24 cellular contexts compared by ENCODE assay signal in genomic region chr7:73312831-73313520, GRCh38. TPM values are rescaled to one million over a fixed set of nuclear protein-coding genes. Genes with fewer than 3 reads are reported as not detected.
DNase-seq lines count a peak whose midpoint lies in the region; ATAC-seq and TF ChIP-seq lines count a peak whose summit lies in the region.
"Had no signal": no experiment of that assay in that cellular context is flagged by ENCODE, and none has a peak within 500 bp of the region (broad histone marks: within the 10 kb centered on the region; RNA-seq: fewer than 3 reads in every experiment).

No MANE protein-coding gene starts in this region.

- H3K4me3 Mint-ChIP-seq in WTC11: no peak overlapping the region
- no peak overlapping the region for H3K4me3 Mint-ChIP-seq in osteocyte (ENCODE audit: unreplicated experiment)
- H3K4me3 Mint-ChIP-seq: CD14-positive monocyte; CD4-positive, alpha-beta T cell; CD8-positive, alpha-beta memory T cell; HFFc6 had no signal

- no peak overlapping the region for H2BK120ac ChIP-seq in neuronal stem cell (ENCODE audit: low read depth, low read length)

- no peaks in the 10 kb centered on the region for H4K20me1 ChIP-seq in SK-N-SH (ENCODE audit: insufficient read depth)

- peak overlapping the region; percentile 53 for H4K91ac ChIP-seq in neuronal stem cell (ENCODE audit: low read depth, low read length, poor library complexity)

- TF ChIP-seq RAD21 in SK-N-SH (IDR thresholded peaks at IDR 0.05; ENCODE audit: low read length): no peak

- H3K27me3 Mint-ChIP-seq in WTC11 (ENCODE audit: low read depth): peaks cover 16% of the 10 kb centered on the region
- no peaks in the 10 kb centered on the region for H3K27me3 Mint-ChIP-seq in osteocyte (ENCODE audit: unreplicated experiment)
- H3K27me3 Mint-ChIP-seq: CD4-positive, alpha-beta T cell had no signal

- no peak overlapping the region for H3K4me3 ChIP-seq in SK-N-SH (ENCODE audit: low read depth in 2 of 2, low read length in 1 of 2)
- H3K4me3 ChIP-seq in neuronal stem cell (ENCODE audit: low read length in 2 of 2): no peak overlapping the region
- H3K4me3 ChIP-seq: BLaER1 treated with 17β-estradiol and CSF1 and Interleukin-3, amounts not matched to agents 10 nM and 100 nM; GM12878; GM23248; HAP-1 had no signal

- peak overlapping the region; percentile 75 for H2AK5ac ChIP-seq in neuronal stem cell (ENCODE audit: low read depth, low read length)

- peaks cover 0 to 5% of the 10 kb centered on the region in 2 experiments; a peak in 1 of 4 replicates for H3K4me1 ChIP-seq in SK-N-SH (ENCODE audit: control insufficient read depth in 1 of 2, insufficient read depth in 2 of 2, low read depth in 1 of 2, low read length in 1 of 2)
- peaks cover 0 to under 1% of the 10 kb centered on the region in 2 donors for H3K4me1 ChIP-seq in neuronal stem cell (ENCODE audit: control insufficient read depth in 2 of 2, insufficient read depth in 1 of 2, low read depth in 1 of 2, low read length in 2 of 2)
- H3K4me1 ChIP-seq: BE2C, HAP-1 had no signal

- TF ChIP-seq EP300 in SK-N-SH (IDR thresholded peaks at IDR 0.05; ENCODE audit: borderline replicate concordance in 1 of 2, low read depth in 1 of 2, low read length in 1 of 2): no peak

- H3K23ac ChIP-seq in neuronal stem cell (ENCODE audit: low read depth, low read length, poor library complexity): no peak overlapping the region

- ATAC-seq in SK-N-SH treated with all-trans-retinoic acid at 6 μM for 48 hours (no peak), WTC11 (no peak)
- ATAC-seq: GM12878 had no signal

- H3K36me3 ChIP-seq in SK-N-SH (replicated peaks in 1 of 2; ENCODE audit: control insufficient read depth in 1 of 2, insufficient read depth in 2 of 2, low read length in 1 of 2): no peaks in the 10 kb centered on the region
- no peaks in the 10 kb centered on the region for H3K36me3 ChIP-seq in neuronal stem cell (replicated peaks in 1 of 2; ENCODE audit: control insufficient read depth in 2 of 2, insufficient read depth in 2 of 2, low read length in 2 of 2)
- H3K36me3 ChIP-seq: BE2C; BLaER1 treated with 17β-estradiol and CSF1 and Interleukin-3, amounts not matched to agents 10 nM and 100 nM; HAP-1 had no signal

- H3K4me2 ChIP-seq in SK-N-SH (no peak overlapping the region), neuronal stem cell (ENCODE audit: insufficient read depth, low read length, poor library complexity, severe bottlenecking) (no peak overlapping the region)
- H3K4me2 ChIP-seq: BLaER1 treated with 17β-estradiol and CSF1 and Interleukin-3, amounts not matched to agents 10 nM and 100 nM had no signal

- no peak overlapping the region for H2BK5ac ChIP-seq in neuronal stem cell (ENCODE audit: low read length)

- H3K27ac ChIP-seq in SK-N-SH (ENCODE audit: low read depth in 2 of 2, low read length in 1 of 2) (no peak overlapping the region), neuronal stem cell (replicated peaks; ENCODE audit: low read length) (no peak overlapping the region)
- H3K27ac ChIP-seq: 22Rv1; BLaER1 treated with 17β-estradiol and CSF1 and Interleukin-3, amounts not matched to agents 10 nM and 100 nM; GM23248 had no signal

- no peak overlapping the region for H3K4ac ChIP-seq in neuronal stem cell (ENCODE audit: low read length)

- no peaks in the 10 kb centered on the region for H3K9me3 ChIP-seq in SK-N-SH
- H3K9me3 ChIP-seq in neuronal stem cell (replicated peaks in 1 of 2; ENCODE audit: control insufficient read depth in 2 of 2, insufficient read depth in 1 of 2, low read depth in 1 of 2, low read length in 2 of 2): no peaks in the 10 kb centered on the region
- H3K9me3 ChIP-seq: BE2C; BLaER1 treated with 17β-estradiol and CSF1 and Interleukin-3, amounts not matched to agents 10 nM and 100 nM; HAP-1 had no signal

- no peaks in the 10 kb centered on the region for H3K27me3 ChIP-seq in SK-N-SH (ENCODE audit: insufficient read depth)
- H3K27me3 ChIP-seq in neuronal stem cell (ENCODE audit: control insufficient read depth in 3 of 3, insufficient read depth in 3 of 3, low read depth in 1 of 3, low read length in 3 of 3): no peaks in the 10 kb centered on the region
- H3K27me3 ChIP-seq: BE2C; BLaER1 treated with 17β-estradiol and CSF1 and Interleukin-3, amounts not matched to agents 10 nM and 100 nM had no signal

- peaks cover 18% of the 10 kb centered on the region; the same call in 1 of the 2 replicates for H3K79me2 ChIP-seq in SK-N-SH (ENCODE audit: insufficient read depth)

- H2AFZ ChIP-seq in SK-N-SH (ENCODE audit: low read depth) (no peak overlapping the region), neuronal stem cell (ENCODE audit: low read length) (no peak overlapping the region)
- H2AFZ ChIP-seq: GM23248 had no signal

- H3K9me3 Mint-ChIP-seq in WTC11: no peaks in the 10 kb centered on the region
- no peaks in the 10 kb centered on the region for H3K9me3 Mint-ChIP-seq in osteocyte (ENCODE audit: unreplicated experiment)
- H3K9me3 Mint-ChIP-seq: CD14-positive monocyte; CD4-positive, alpha-beta T cell; CD8-positive, alpha-beta memory T cell; HFFc6 had no signal

- CTCF ChIA-PET in SK-N-SH (lab: Yijun Ruan, JAX): interaction anchor here (4.0 to 4.3 kb wide), 2 partner anchors 11 to 139 kb away, joined by 18 to 24 read pairs; no protein-coding TSS in a partner anchor
- CTCF ChIA-PET in WTC11 (lab: Charles Lee): interaction anchor here (0.5 kb wide), 1 partner anchor 273 kb away, joined by 3 read pairs; no protein-coding TSS in a partner anchor

- DNase-seq in SK-N-SH (peak; percentile 35), WTC11 (ENCODE audit: low spot score) (peak; percentile 11), neuronal stem cell (ENCODE audit: low spot score) (no peak), AG20443 (ENCODE audit: low spot score) (no peak), osteocyte (ENCODE audit: extremely low spot score, unreplicated experiment) (no peak), NCI-H2196 treated with DMSO at 0.1 percent for 48 hours (lab: John Stamatoyannopoulos, UW; ENCODE audit: unreplicated experiment) (no peak)
- DNase-seq: AML-193; BE2C; CD4-positive, alpha-beta T cell; CD8-positive, alpha-beta memory T cell; DMS 273 treated with DMSO at 0.1 percent for 48 hours; DMS79; EL; GDM1; GM23248; HFFc6 had no signal

- peaks cover 3% of the 10 kb centered on the region for H3K4me1 Mint-ChIP-seq in WTC11
- peaks cover 9% of the 10 kb centered on the region for H3K4me1 Mint-ChIP-seq in osteocyte (ENCODE audit: unreplicated experiment)

- peaks cover 14% of the 10 kb centered on the region for H3K79me1 ChIP-seq in neuronal stem cell (ENCODE audit: low read depth, low read length)

- 95% methylated on average over 38 of the region's 48 CpGs for WGBS in SK-N-SH (ENCODE audit: low lambda C conversion rate)
- no CpG with 5 or more reads among the region's 48 CpGs for WGBS in neuronal stem cell (ENCODE audit: extremely low coverage in 2 of 2, insufficient read length in 2 of 2, insufficient replicate concordance in 1 of 2), 2 donors

- no peak for TF ChIP-seq CTCF in SK-N-SH (IDR thresholded peaks at IDR 0.05)
- no peak for TF ChIP-seq CTCF in WTC11 (IDR thresholded peaks at IDR 0.05)
- no peak for TF ChIP-seq CTCF in osteocyte (IDR thresholded peaks at IDR 0.05)

- POLR2A ChIA-PET in SK-N-SH (lab: Yijun Ruan, JAX): no interaction called here
- POLR2A ChIA-PET in WTC11 (lab: Charles Lee): no interaction called here

- H3K14ac ChIP-seq in neuronal stem cell (ENCODE audit: low read length): peak overlapping the region; percentile 98

- 0 out of 2 replicates have a peak, but pooled peaks cover 3% of the 10 kb centered on the region for H3K36me3 Mint-ChIP-seq in WTC11
- H3K36me3 Mint-ChIP-seq in osteocyte (ENCODE audit: unreplicated experiment): no peaks in the 10 kb centered on the region
- H3K36me3 Mint-ChIP-seq: CD14-positive monocyte had no signal

- H3K9ac ChIP-seq in SK-N-SH (no peak overlapping the region), neuronal stem cell (ENCODE audit: low read depth, low read length, poor library complexity) (peak overlapping the region; percentile 4)
- H3K9ac ChIP-seq: BLaER1 treated with 17β-estradiol and CSF1 and Interleukin-3, amounts not matched to agents 10 nM and 100 nM; GM23248 had no signal

- no peak overlapping the region for H4K8ac ChIP-seq in neuronal stem cell (ENCODE audit: low read depth, low read length)

- H3F3A ChIP-seq in SK-N-SH (replicated peaks; ENCODE audit: insufficient read depth): no peaks in the 10 kb centered on the region

- no peaks in the 10 kb centered on the region for H3K9me2 ChIP-seq in SK-N-SH

- H2BK12ac ChIP-seq in neuronal stem cell (ENCODE audit: low read length): peak overlapping the region; percentile 46

- H2BK15ac ChIP-seq in neuronal stem cell (ENCODE audit: low read length): peak overlapping the region; percentile 81

- peak overlapping the region; percentile 64 for H3K18ac ChIP-seq in neuronal stem cell (ENCODE audit: low read length)

- H3K27ac Mint-ChIP-seq in WTC11: no peak overlapping the region
- no peak overlapping the region for H3K27ac Mint-ChIP-seq in osteocyte (ENCODE audit: unreplicated experiment)
- H3K27ac Mint-ChIP-seq: CD14-positive monocyte; CD4-positive, alpha-beta T cell; HFFc6 had no signal

TF ChIP-seq in SK-N-SH, 30 proteins besides CTCF, POLR2A, EP300 and RAD21 (continues in another document):
- no peak for TF ChIP-seq TEAD4 (IDR thresholded peaks at IDR 0.05; ENCODE audit: borderline replicate concordance, insufficient read depth)
- no peak for TF ChIP-seq FOXM1 (IDR thresholded peaks at IDR 0.05; ENCODE audit: low read depth)

TF ChIP-seq in WTC11, 78 proteins besides CTCF, POLR2A, EP300 and RAD21 (continues in another document):
- no peak for TF ChIP-seq KAT7 (CRISPR knock-in tag; IDR thresholded peaks at IDR 0.05; ENCODE audit: borderline replicate concordance)

RNA-seq across cellular contexts. Expression of gene NSUN5, which starts 4.3 kb away (rescaled TPM):
- 59.2 and 60.0 TPM in 2 replicates for polyA plus RNA-seq in SK-N-SH (2012; rRNA removed)
- 24.2 and 35.6 TPM in 2 replicates for polyA plus RNA-seq in SK-N-SH (2012; cell fraction: cytosol; rRNA removed)
- polyA plus RNA-seq in SK-N-SH (2012; cell fraction: nucleus; rRNA removed): 143 and 155 TPM in 2 replicates
- total RNA-seq in WTC11 (2021) (57.0 to 62.2 TPM (median 62.2 TPM) in 3 replicates), osteocyte (16.8 and 22.6 TPM in 2 replicates)
- polyA plus RNA-seq in neuronal stem cell (2013, experiment 1 of 2): 20.7 TPM
- 20.1 TPM for polyA plus RNA-seq in neuronal stem cell (2013, experiment 2 of 2)

RNA-seq across cellular contexts. Expression of gene TRIM50, which starts 14.9 kb away (rescaled TPM):
- polyA plus RNA-seq in SK-N-SH (2012; rRNA removed): not detected in 2 replicates
- polyA plus RNA-seq in SK-N-SH (2012; cell fraction: cytosol; rRNA removed): not detected in 2 replicates
- not detected in 2 replicates for polyA plus RNA-seq in SK-N-SH (2012; cell fraction: nucleus; rRNA removed)
- total RNA-seq in WTC11 (2021): 0.15 to 0.16 TPM in 2 of 3 replicates, not detected in the other
- 0.03 TPM for polyA plus RNA-seq in neuronal stem cell (2013, experiment 1 of 2)
- not detected for polyA plus RNA-seq in neuronal stem cell (2013, experiment 2 of 2)
- total RNA-seq in osteocyte: not detected in 2 replicates
- total RNA-seq: CD8-positive, alpha-beta memory T cell; GM12878; GM23248; H1; HFFc6 had no signal
- polyA plus RNA-seq: AG04450; CD14-positive monocyte; CD8-positive, alpha-beta memory T cell; GM12878; GM23248 had no signal

RNA-seq across cellular contexts. Expression of gene FKBP6, which starts 15.0 kb away (rescaled TPM):
- not detected in 2 replicates for polyA plus RNA-seq in SK-N-SH (2012; rRNA removed)
- polyA plus RNA-seq in SK-N-SH (2012; cell fraction: cytosol; rRNA removed): 0.03 TPM in 1 of 2 replicates, not detected in the other
- not detected in 2 replicates for polyA plus RNA-seq in SK-N-SH (2012; cell fraction: nucleus; rRNA removed)
- total RNA-seq in WTC11 (2021) (0.09 to 0.11 TPM in 2 of 3 replicates, not detected in the other), osteocyte (not detected in 2 replicates)
- 0.06 TPM for polyA plus RNA-seq in neuronal stem cell (2013, experiment 1 of 2)
- polyA plus RNA-seq in neuronal stem cell (2013, experiment 2 of 2): 0.03 TPM
- total RNA-seq: CD4-positive, alpha-beta T cell; CD8-positive, alpha-beta memory T cell; GM12878; GM23248; HFFc6 had no signal
- polyA plus RNA-seq: AG04450; CD14-positive monocyte; CD8-positive, alpha-beta memory T cell; GM12878; GM23248 had no signal

Comparison
In these comparisons a context has a peak if more than half of its experiments do, and no peak if none do; other contexts are left out.
1. DNase-seq: peak in SK-N-SH (single experiment) and WTC11 (single experiment); none in neuronal stem cell (single experiment), AG20443 (single experiment), osteocyte (single experiment) and NCI-H2196 treated with DMSO at 0.1 percent for 48 hours (single experiment).